ENCODE assay signal across 18 cellular contexts in the genomic region with DNA sequence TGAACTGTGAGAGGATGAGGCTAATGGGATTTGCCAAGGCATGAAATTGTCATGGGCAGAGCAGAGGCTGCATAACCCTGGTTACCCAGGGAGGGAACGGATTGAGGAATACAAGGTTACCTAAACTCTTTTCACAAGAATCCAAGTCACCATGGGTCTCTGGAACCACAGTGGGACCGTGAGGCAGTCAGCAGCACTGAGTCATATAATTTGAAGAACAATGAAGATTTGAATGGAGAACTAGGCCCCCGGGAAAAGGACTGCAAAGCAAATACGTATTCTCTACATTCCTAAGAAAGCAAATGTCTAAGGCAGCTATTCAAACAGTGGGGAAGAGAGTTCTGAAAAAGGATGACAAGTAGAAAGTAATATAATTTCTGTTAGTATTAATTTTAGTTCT. TPM values are rescaled to one million over a fixed set of nuclear protein-coding genes. Genes with fewer than 3 reads are reported as not detected.
DNase-seq lines count a peak whose midpoint lies in the region; TF ChIP-seq lines count a peak whose summit lies in the region.
"Had no signal": no experiment of that assay in that cellular context is flagged by ENCODE, and none has a peak within 500 bp of the region (broad histone marks: within the 10 kb centered on the region; RNA-seq: fewer than 3 reads in every experiment).

No MANE protein-coding gene starts in this region.

- TF ChIP-seq EP300 in esophagus muscularis mucosa (IDR thresholded peaks at IDR 0.05): no peak

- H3K4ac ChIP-seq in H9 (ENCODE audit: low read depth, low read length): no peak overlapping the region

- no peak overlapping the region for H3K18ac ChIP-seq in H9 (ENCODE audit: insufficient read length, low read depth, low read length)

- no peak overlapping the region for H3K23ac ChIP-seq in H9 (ENCODE audit: insufficient read length, low read depth, low read length)

- H2BK5ac ChIP-seq in H9 (ENCODE audit: insufficient read length, low read length): no peak overlapping the region

- H3K9ac ChIP-seq in H9 (ENCODE audit: extremely low read depth, insufficient read length, low read length) (no peak overlapping the region), endodermal cell (ENCODE audit: extremely low read depth, low read length, poor library complexity, severe bottlenecking) (no peak overlapping the region), neural progenitor cell (no peak overlapping the region)
- H3K9ac ChIP-seq: BLaER1 had no signal

- H3K4me3 ChIP-seq in A673 (ENCODE audit: low read depth, low read length, poor library complexity, severe bottlenecking) (no peak overlapping the region), endodermal cell (ENCODE audit: low read length) (no peak overlapping the region), neural progenitor cell (no peak overlapping the region), esophagus muscularis mucosa (no peak overlapping the region)
- H3K4me3 ChIP-seq: BLaER1, GM12878 had no signal

- H3K79me2 ChIP-seq in H9 (ENCODE audit: insufficient read depth, low read length) (no peaks in the 10 kb centered on the region), neural progenitor cell (ENCODE audit: low read depth) (no peaks in the 10 kb centered on the region)

- H3K4me1 ChIP-seq in A673 (ENCODE audit: insufficient read depth, low read length, poor library complexity, severe bottlenecking) (no peaks in the 10 kb centered on the region), H9 (ENCODE audit: insufficient read depth, low read length) (no peaks in the 10 kb centered on the region), endodermal cell (ENCODE audit: control insufficient read depth, insufficient read depth, low read length) (no peaks in the 10 kb centered on the region), neural progenitor cell (no peaks in the 10 kb centered on the region), esophagus muscularis mucosa (no peaks in the 10 kb centered on the region)
- H3K4me1 ChIP-seq: BLaER1 had no signal

- CTCF ChIA-PET in A673 (lab: Charles Lee): no interaction called here

- no peaks in the 10 kb centered on the region for H3K9me3 ChIP-seq in A673 (ENCODE audit: low read depth, low read length, poor library complexity, severe bottlenecking)
- H3K9me3 ChIP-seq in H9 (ENCODE audit: control insufficient read depth, low read depth, low read length): no peaks in the 10 kb centered on the region
- H3K9me3 ChIP-seq in endodermal cell (ENCODE audit: control insufficient read depth, low read length): no peaks in the 10 kb centered on the region
- no peaks in the 10 kb centered on the region for H3K9me3 ChIP-seq in neural progenitor cell (ENCODE audit: low read depth)
- no peaks in the 10 kb centered on the region for H3K9me3 ChIP-seq in esophagus muscularis mucosa

- peaks cover 15% of the 10 kb centered on the region for H3K36me3 ChIP-seq in A673 (ENCODE audit: insufficient read depth, low read length, poor library complexity, severe bottlenecking)
- no peaks in the 10 kb centered on the region for H3K36me3 ChIP-seq in endodermal cell (ENCODE audit: control insufficient read depth, insufficient read depth, low read length)
- no peaks in the 10 kb centered on the region for H3K36me3 ChIP-seq in neural progenitor cell
- H3K36me3 ChIP-seq in esophagus muscularis mucosa: peaks cover 70 to 100% (median 83%) of the 10 kb centered on the region in 4 donors

- H2BK20ac ChIP-seq in H9 (ENCODE audit: low read depth, low read length, poor library complexity, severe bottlenecking): no peak overlapping the region

- POLR2A ChIA-PET in A673 (lab: Charles Lee; ENCODE audit: low non-redundant PET): no interaction called here

- peaks cover 0 to 61% (median 7%) of the 10 kb centered on the region in 3 experiments; a peak in 3 of 7 replicates for H3K36me3 Mint-ChIP-seq in H9 (ENCODE audit: insufficient read depth in 1 of 3, low read depth in 3 of 3)
- H3K36me3 Mint-ChIP-seq in endodermal cell (ENCODE audit: low read depth): peaks cover 57% of the 10 kb centered on the region
- H3K36me3 Mint-ChIP-seq in neural progenitor cell: no peaks in the 10 kb centered on the region

- H3K9me3 Mint-ChIP-seq in H9 (no peaks in the 10 kb centered on the region), endodermal cell (no peaks in the 10 kb centered on the region), neural progenitor cell (no peaks in the 10 kb centered on the region)
- H3K9me3 Mint-ChIP-seq: CD8-positive, alpha-beta T cell had no signal

- H3F3A ChIP-seq in neural progenitor cell (ENCODE audit: low read depth): no peaks in the 10 kb centered on the region

- no TSS peak for BruUV-seq in A673 (replicated peaks; lab: Mats Ljungman, UMichigan)

- H2BK15ac ChIP-seq in H9 (ENCODE audit: low read depth, low read length): no peak overlapping the region

- intact Hi-C loops in A673 (cut with micrococcal nuclease; ENCODE audit: unreplicated experiment) (no loop called here), esophagus muscularis mucosa (cut with DNase I) (no loop called here)

- TF ChIP-seq CTCF in A673 (conservative IDR thresholded peaks at IDR 0.05; ENCODE audit: low read depth, low read length): no peak
- TF ChIP-seq CTCF in H9 (conservative IDR thresholded peaks at IDR 0.05): no peak
- no peak for TF ChIP-seq CTCF in endodermal cell (conservative IDR thresholded peaks at IDR 0.05)
- TF ChIP-seq CTCF in neural progenitor cell (IDR thresholded peaks at IDR 0.05): no peak
- no peak for TF ChIP-seq CTCF in esophagus muscularis mucosa (IDR thresholded peaks at IDR 0.05)

- no peak overlapping the region for H3K4me3 Mint-ChIP-seq in H9
- no peak overlapping the region for H3K4me3 Mint-ChIP-seq in endodermal cell
- H3K4me3 Mint-ChIP-seq in neural progenitor cell: no peak overlapping the region
- H3K4me3 Mint-ChIP-seq: CD8-positive, alpha-beta T cell had no signal

- no CpG with 5 or more reads among the region's 4 CpGs for WGBS in H9 (ENCODE audit: extremely low coverage, insufficient read length, low lambda C conversion rate)
- WGBS in endodermal cell (ENCODE audit: insufficient coverage in 1 of 2, insufficient read length in 1 of 2), 2 experiments: 80 to 81% methylated on average over 2 to 4 of the region's 4 CpGs
- 84% methylated on average over 4 of the region's 4 CpGs for WGBS in esophagus muscularis mucosa

- no peak overlapping the region for H3K14ac ChIP-seq in H9 (ENCODE audit: insufficient read depth, low read length)

- H3K4me2 ChIP-seq in H9 (ENCODE audit: insufficient read depth, insufficient read length, low read length) (no peak overlapping the region), neural progenitor cell (no peak overlapping the region)
- H3K4me2 ChIP-seq: BLaER1 had no signal

- H3K27me3 Mint-ChIP-seq in H9 (ENCODE audit: low read depth) (no peaks in the 10 kb centered on the region), endodermal cell (ENCODE audit: insufficient read depth) (no peaks in the 10 kb centered on the region), neural progenitor cell (ENCODE audit: insufficient read depth, low read depth) (peaks cover 12% of the 10 kb centered on the region)

- no peak for TF ChIP-seq POLR2A in esophagus muscularis mucosa (IDR thresholded peaks at IDR 0.05; ENCODE audit: low read depth)

- peak overlapping the region; percentile 5 to 79 (median 13); a peak in 4 of 7 replicates for H3K27ac Mint-ChIP-seq in H9
- peak overlapping the region; percentile 31 for H3K27ac Mint-ChIP-seq in endodermal cell
- H3K27ac Mint-ChIP-seq in neural progenitor cell: no peak overlapping the region
- H3K27ac Mint-ChIP-seq: CD8-positive, alpha-beta T cell had no signal

- H3K23me2 ChIP-seq in H9 (ENCODE audit: insufficient read length, low read depth, low read length, poor library complexity, severe bottlenecking): no peaks in the 10 kb centered on the region

- H3K27me3 ChIP-seq in A673 (replicated peaks; ENCODE audit: insufficient read depth, low read depth, low read length, poor library complexity) (no peaks in the 10 kb centered on the region), H9 (ENCODE audit: insufficient read depth, low read length) (no peaks in the 10 kb centered on the region), endodermal cell (ENCODE audit: control insufficient read depth, insufficient read depth, low read length, poor library complexity, severe bottlenecking) (no peaks in the 10 kb centered on the region), neural progenitor cell (no peaks in the 10 kb centered on the region), esophagus muscularis mucosa (no peaks in the 10 kb centered on the region)
- H3K27me3 ChIP-seq: BLaER1 had no signal

- no peak overlapping the region for H2BK120ac ChIP-seq in H9 (ENCODE audit: low read depth, low read length, poor library complexity, severe bottlenecking)

- no peak overlapping the region for H3K27ac ChIP-seq in A673 (ENCODE audit: low read depth, low read length, poor library complexity, severe bottlenecking)
- no peak overlapping the region for H3K27ac ChIP-seq in H9 (ENCODE audit: insufficient read length, low read depth, low read length)
- H3K27ac ChIP-seq in endodermal cell (ENCODE audit: low read depth, low read length): no peak overlapping the region
- no peak overlapping the region for H3K27ac ChIP-seq in neural progenitor cell
- H3K27ac ChIP-seq in esophagus muscularis mucosa (replicated peaks in 1 of 4): no peak overlapping the region
- H3K27ac ChIP-seq: BLaER1 had no signal

- no peak overlapping the region for H4K5ac ChIP-seq in H9 (ENCODE audit: insufficient read length, low read depth, low read length)

- H4K20me1 ChIP-seq in H9 (ENCODE audit: control insufficient read depth, insufficient read depth, insufficient read length) (peaks cover 2% of the 10 kb centered on the region), neural progenitor cell (ENCODE audit: low read depth) (no peaks in the 10 kb centered on the region)
- H4K20me1 ChIP-seq: BLaER1 had no signal

- H4K91ac ChIP-seq in H9 (ENCODE audit: insufficient read length, low read depth, low read length): no peak overlapping the region

- H3K79me1 ChIP-seq in H9 (ENCODE audit: insufficient read depth, low read depth, low read length, poor library complexity, severe bottlenecking): no peaks in the 10 kb centered on the region

- no peak overlapping the region for H3T11ph ChIP-seq in H9 (ENCODE audit: low read length)

- H2AFZ ChIP-seq in H9 (ENCODE audit: low read length) (no peak overlapping the region), neural progenitor cell (replicated peaks) (peak overlapping the region; percentile 27)

- H2AK5ac ChIP-seq in H9 (ENCODE audit: insufficient read length, low read length): no peak overlapping the region

- H3K56ac ChIP-seq in H9 (ENCODE audit: insufficient read length, low read depth, low read length): no peak overlapping the region

- no peak overlapping the region for H4K8ac ChIP-seq in H9 (replicated peaks; ENCODE audit: insufficient read length, low read depth, low read length)

- H2BK12ac ChIP-seq in H9 (ENCODE audit: insufficient read length, low read depth, low read length): no peak overlapping the region

- peak; percentile 65 for DNase-seq in A673 (ENCODE audit: low spot score)
- DNase-seq in H9: no peak
- DNase-seq in endodermal cell: peak; percentile 52
- no peak for DNase-seq in neural progenitor cell (ENCODE audit: low spot score)
- no peak for DNase-seq in effector CD8-positive, alpha-beta T cell (lab: John Stamatoyannopoulos, UW)
- no peak for DNase-seq in esophagus muscularis mucosa (ENCODE audit: extremely low spot score)
- DNase-seq in dedifferentiated amniotic fluid mesenchymal stem cell (ENCODE audit: extremely low spot score): no peak
- DNase-seq: Calu3; CD8-positive, alpha-beta T cell; EL; NCI-H1105; NCI-H2081; NCI-H748 treated with DMSO at 0.1 percent for 48 hours; RPMI8226; SIG-M5 had no signal

- H3K4me1 Mint-ChIP-seq in H9 (peaks cover 8 to 10% of the 10 kb centered on the region in 2 experiments), endodermal cell (no peaks in the 10 kb centered on the region), neural progenitor cell (peaks cover 16% of the 10 kb centered on the region)

RNA-seq across cellular contexts. Expression of a gene that starts 19.8 kb away (rescaled TPM):
- total RNA-seq in A673 (2021) (26.6 and 38.3 TPM in 2 replicates), H9 (2021) (9.9 and 10.4 TPM in 2 replicates), endodermal cell (10 to 100 TPM; 18.9 to 23.4 TPM), neural progenitor cell (ENCODE audit: low replicate concordance) (not detected in 2 replicates), esophagus muscularis mucosa (100 to 1,000 TPM in 1 of 4 donors, 10 to 100 TPM in 3; 72.8 to 163 (median 84.4) TPM)
- 1.1 TPM for polyA plus RNA-seq in endodermal cell (2013, experiment 1 of 2)
- polyA plus RNA-seq in endodermal cell (2013, experiment 2 of 2): 0.87 TPM
- total RNA-seq: NCI-H460 had no signal

RNA-seq across cellular contexts. Expression of a gene that starts 55.0 kb away (rescaled TPM):
- total RNA-seq in A673 (2021): not detected in 2 replicates
- not detected in 2 replicates for total RNA-seq in H9 (2021)
- total RNA-seq in endodermal cell: not detected
- polyA plus RNA-seq in endodermal cell (2013, experiment 1 of 2): not detected
- polyA plus RNA-seq in endodermal cell (2013, experiment 2 of 2): not detected
- not detected in 2 replicates for total RNA-seq in neural progenitor cell (ENCODE audit: low replicate concordance)
- total RNA-seq in esophagus muscularis mucosa: not detected
- total RNA-seq: Calu3; CD8-positive, alpha-beta T cell; GM12878; NCI-H460 had no signal
- polyA plus RNA-seq: GM12878 had no signal

Comparison
In these comparisons a context has a peak if more than half of its experiments do, and no peak if none do; other contexts are left out.
1. DNase-seq: peak in A673 (single experiment) and endodermal cell (single experiment); none in H9 (single experiment), neural progenitor cell (single experiment), effector CD8-positive, alpha-beta T cell (single experiment), esophagus muscularis mucosa (single experiment) and dedifferentiated amniotic fluid mesenchymal stem cell (single experiment).
2. RNA of a gene that starts 19.8 kb away (total RNA-seq): 72.8 to 163 TPM in esophagus muscularis mucosa, 26.6 to 38.3 TPM in A673, 18.9 to 23.4 TPM in endodermal cell and 9.9 to 10.4 TPM in H9; not detected in neural progenitor cell; every median in the first group is over 10 times any median in the second.